Comparison of ENCODE assay signal across 9 cellular contexts in genomic region chr1:30888391-30888790, GRCh38. TPM values are rescaled to one million over a fixed set of nuclear protein-coding genes. Genes with fewer than 3 reads are reported as not detected.
DNase-seq lines count a peak whose midpoint lies in the region; ATAC-seq, FAIRE-seq and TF ChIP-seq lines count a peak whose summit lies in the region.
"Had no signal": no experiment of that assay in that cellular context is flagged by ENCODE, and none has a peak within 500 bp of the region (broad histone marks: within the 10 kb centered on the region; RNA-seq: fewer than 3 reads in every experiment).

No MANE protein-coding gene starts in this region.

- 0 out of 2 replicates have a peak, but pooled peaks cover 2% of the 10 kb centered on the region for H4K20me1 ChIP-seq in GM23338 (replicated peaks; ENCODE audit: insufficient read depth)

- intact Hi-C loops in sigmoid colon (cut with DNase I), result no loop called here

- H2AFZ ChIP-seq in GM23338, result no peak overlapping the region

- no peak overlapping the region for H3K27ac ChIP-seq in GM23338 (ENCODE audit: low read depth)
- H3K27ac ChIP-seq in right atrium auricular region, result peak overlapping the region; percentile 69 to 85
- H3K27ac ChIP-seq in sigmoid colon, result peak overlapping the region; percentile 92 to 95 (median 94)

- no peak overlapping the region for H3K4me3 Mint-ChIP-seq in GM23338
- H3K4me3 Mint-ChIP-seq: activated CD4-positive, alpha-beta memory T cell treated with anti-CD3 and anti-CD28 coated beads, Interleukin-2, amount 10 ng/mL, durations not matched to agents 7 days and 5 days had no signal

- WGBS in sigmoid colon, 2 donors, result 33 to 36% methylated on average over 8 of the region's 8 CpGs

- no peak for DNase-seq in GM23338 (ENCODE audit: low spot score)
- peak; percentile 35 for DNase-seq in amniotic stem cell (lab: John Stamatoyannopoulos, UW)
- peak; percentile 72 for DNase-seq in right atrium auricular region (ENCODE audit: low spot score)
- DNase-seq in sigmoid colon, result peak; percentile 96
- DNase-seq in effector CD8-positive, alpha-beta T cell (lab: John Stamatoyannopoulos, UW), result no peak
- no peak for DNase-seq in T-helper 1 cell
- no peak for DNase-seq in RCC 7860 (ENCODE audit: low spot score)
- DNase-seq: activated CD4-positive, alpha-beta memory T cell treated with anti-CD3 and anti-CD28 coated beads, Interleukin-2, amount 10 ng/mL, durations not matched to agents 7 days and 5 days had no signal

- H3K27ac Mint-ChIP-seq in GM23338, result peak overlapping the region; percentile 96
- H3K27ac Mint-ChIP-seq: activated CD4-positive, alpha-beta memory T cell treated with anti-CD3 and anti-CD28 coated beads, Interleukin-2, amount 10 ng/mL, durations not matched to agents 7 days and 5 days had no signal

- no peaks in the 10 kb centered on the region for H3K9me2 ChIP-seq in GM23338 (ENCODE audit: insufficient read depth)

- H3K4me1 Mint-ChIP-seq in GM23338, result peaks cover 41% of the 10 kb centered on the region
- H3K4me1 Mint-ChIP-seq: activated CD4-positive, alpha-beta memory T cell treated with anti-CD3 and anti-CD28 coated beads, Interleukin-2, amount 10 ng/mL, durations not matched to agents 7 days and 5 days had no signal

- H3K36me3 Mint-ChIP-seq in GM23338 (ENCODE audit: low read depth), result no peaks in the 10 kb centered on the region

- H3K4me3 ChIP-seq in GM23338 (no peak overlapping the region), right atrium auricular region (no peak overlapping the region), sigmoid colon (no peak overlapping the region)

- ATAC-seq in GM23338 (peak; percentile 52), GM19324 (IDR thresholded peaks at IDR 0.05; ENCODE audit: low FRiP score, unreplicated experiment) (no peak)

- peaks cover 15% of the 10 kb centered on the region for H3K4me1 ChIP-seq in GM23338 (ENCODE audit: insufficient read depth)
- H3K4me1 ChIP-seq in right atrium auricular region, result peaks cover 0 to 54% of the 10 kb centered on the region in 2 donors
- peaks cover 0 to 100% (median 92%) of the 10 kb centered on the region in 4 donors for H3K4me1 ChIP-seq in sigmoid colon

- FAIRE-seq in RCC 7860 (lab: Jason Lieb, UNC), result no peak

- H3F3A ChIP-seq in GM23338 (replicated peaks; ENCODE audit: low read depth), result no peaks in the 10 kb centered on the region

- no peak for TF ChIP-seq EP300 in sigmoid colon (IDR thresholded peaks at IDR 0.05)

- H3K27me3 ChIP-seq in GM23338 (ENCODE audit: insufficient read depth) (no peaks in the 10 kb centered on the region), right atrium auricular region (no peaks in the 10 kb centered on the region), sigmoid colon (no peaks in the 10 kb centered on the region)

- TF ChIP-seq POLR2A in sigmoid colon (IDR thresholded peaks at IDR 0.05), result peak in 1 of 2 donors; percentile 19

- no peaks in the 10 kb centered on the region for H3K9me3 Mint-ChIP-seq in GM23338
- H3K9me3 Mint-ChIP-seq: activated CD4-positive, alpha-beta memory T cell treated with anti-CD3 and anti-CD28 coated beads, Interleukin-2, amount 10 ng/mL, durations not matched to agents 7 days and 5 days had no signal

- H3K79me2 ChIP-seq in GM23338 (replicated peaks; ENCODE audit: insufficient read depth), result no peaks in the 10 kb centered on the region; the same call in 1 of the 2 replicates

- no peak overlapping the region for H3K4me2 ChIP-seq in GM23338

- H3K9me3 ChIP-seq in right atrium auricular region, result no peaks in the 10 kb centered on the region
- H3K9me3 ChIP-seq in sigmoid colon, result no peaks in the 10 kb centered on the region

- peaks cover 5% of the 10 kb centered on the region for H3K27me3 Mint-ChIP-seq in GM23338 (ENCODE audit: insufficient read depth, low read depth, poor library complexity)

- H3K36me3 ChIP-seq in GM23338 (ENCODE audit: insufficient read depth), result no peaks in the 10 kb centered on the region
- no peaks in the 10 kb centered on the region for H3K36me3 ChIP-seq in right atrium auricular region
- no peaks in the 10 kb centered on the region for H3K36me3 ChIP-seq in sigmoid colon

- TF ChIP-seq CTCF in GM23338 (conservative IDR thresholded peaks at IDR 0.05; ENCODE audit: low read depth in 2 of 2), result no peak
- TF ChIP-seq CTCF in right atrium auricular region (IDR thresholded peaks at IDR 0.05), result no peak
- no peak for TF ChIP-seq CTCF in sigmoid colon (IDR thresholded peaks at IDR 0.05)

TF ChIP-seq in GM23338, 12 proteins besides CTCF, POLR2A, EP300 and RAD21 (continues in another document):
- TF ChIP-seq ZNF331 (CRISPR knock-in tag; IDR thresholded peaks at IDR 0.05; ENCODE audit: low read depth) (no peak), EZH2 (IDR thresholded peaks at IDR 0.05; ENCODE audit: low read depth, unreplicated experiment) (no peak), NANOG (IDR thresholded peaks at IDR 0.05; ENCODE audit: borderline replicate concordance) (no peak), EZH2phosphoT487 (IDR thresholded peaks at IDR 0.05; ENCODE audit: unreplicated experiment) (no peak), STAT1 (IDR thresholded peaks at IDR 0.05; ENCODE audit: unreplicated experiment) (no peak), ZNF114 (CRISPR knock-in tag; IDR thresholded peaks at IDR 0.05) (no peak), POLR2AphosphoS5 (IDR thresholded peaks at IDR 0.05; ENCODE audit: low read depth) (no peak), CREB1 (CRISPR knock-in tag; IDR thresholded peaks at IDR 0.05; ENCODE audit: low read depth) (no peak)
- TF ChIP-seq, protein P1, sequence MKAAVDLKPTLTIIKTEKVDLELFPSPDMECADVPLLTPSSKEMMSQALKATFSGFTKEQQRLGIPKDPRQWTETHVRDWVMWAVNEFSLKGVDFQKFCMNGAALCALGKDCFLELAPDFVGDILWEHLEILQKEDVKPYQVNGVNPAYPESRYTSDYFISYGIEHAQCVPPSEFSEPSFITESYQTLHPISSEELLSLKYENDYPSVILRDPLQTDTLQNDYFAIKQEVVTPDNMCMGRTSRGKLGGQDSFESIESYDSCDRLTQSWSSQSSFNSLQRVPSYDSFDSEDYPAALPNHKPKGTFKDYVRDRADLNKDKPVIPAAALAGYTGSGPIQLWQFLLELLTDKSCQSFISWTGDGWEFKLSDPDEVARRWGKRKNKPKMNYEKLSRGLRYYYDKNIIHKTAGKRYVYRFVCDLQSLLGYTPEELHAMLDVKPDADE (IDR thresholded peaks at IDR 0.05), result no peak
- TF ChIP-seq, protein P2, sequence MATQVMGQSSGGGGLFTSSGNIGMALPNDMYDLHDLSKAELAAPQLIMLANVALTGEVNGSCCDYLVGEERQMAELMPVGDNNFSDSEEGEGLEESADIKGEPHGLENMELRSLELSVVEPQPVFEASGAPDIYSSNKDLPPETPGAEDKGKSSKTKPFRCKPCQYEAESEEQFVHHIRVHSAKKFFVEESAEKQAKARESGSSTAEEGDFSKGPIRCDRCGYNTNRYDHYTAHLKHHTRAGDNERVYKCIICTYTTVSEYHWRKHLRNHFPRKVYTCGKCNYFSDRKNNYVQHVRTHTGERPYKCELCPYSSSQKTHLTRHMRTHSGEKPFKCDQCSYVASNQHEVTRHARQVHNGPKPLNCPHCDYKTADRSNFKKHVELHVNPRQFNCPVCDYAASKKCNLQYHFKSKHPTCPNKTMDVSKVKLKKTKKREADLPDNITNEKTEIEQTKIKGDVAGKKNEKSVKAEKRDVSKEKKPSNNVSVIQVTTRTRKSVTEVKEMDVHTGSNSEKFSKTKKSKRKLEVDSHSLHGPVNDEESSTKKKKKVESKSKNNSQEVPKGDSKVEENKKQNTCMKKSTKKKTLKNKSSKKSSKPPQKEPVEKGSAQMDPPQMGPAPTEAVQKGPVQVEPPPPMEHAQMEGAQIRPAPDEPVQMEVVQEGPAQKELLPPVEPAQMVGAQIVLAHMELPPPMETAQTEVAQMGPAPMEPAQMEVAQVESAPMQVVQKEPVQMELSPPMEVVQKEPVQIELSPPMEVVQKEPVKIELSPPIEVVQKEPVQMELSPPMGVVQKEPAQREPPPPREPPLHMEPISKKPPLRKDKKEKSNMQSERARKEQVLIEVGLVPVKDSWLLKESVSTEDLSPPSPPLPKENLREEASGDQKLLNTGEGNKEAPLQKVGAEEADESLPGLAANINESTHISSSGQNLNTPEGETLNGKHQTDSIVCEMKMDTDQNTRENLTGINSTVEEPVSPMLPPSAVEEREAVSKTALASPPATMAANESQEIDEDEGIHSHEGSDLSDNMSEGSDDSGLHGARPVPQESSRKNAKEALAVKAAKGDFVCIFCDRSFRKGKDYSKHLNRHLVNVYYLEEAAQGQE (IDR thresholded peaks at IDR 0.05; ENCODE audit: unreplicated experiment), result no peak

RNA-seq across cellular contexts. Expression of gene SDC3, which starts 20.2 kb away (rescaled TPM):
- total RNA-seq in GM23338 (2014; rRNA removed; shearing (Covaris generic)), result 22.4 and 29.7 TPM in 2 replicates
- polyA plus RNA-seq in GM23338 (2016; fragmentation: Nextera tagmentation; extraction: Ambion mirVana) (5.2 and 5.8 TPM in 2 replicates), sigmoid colon (10 to 100 TPM in 1 of 3 donors, 1 to 10 TPM in 2; 2.4 to 29.8 (median 6.5) TPM)
- total RNA-seq in right atrium auricular region (10 to 100 TPM; 15.9 to 43.8 TPM), sigmoid colon (10 to 100 TPM; 29.9 to 91.1 (median 50.7) TPM)
- total RNA-seq: activated CD4-positive, alpha-beta memory T cell treated with anti-CD3 and anti-CD28 coated beads, Interleukin-2, amount 10 ng/mL, durations not matched to agents 7 days and 5 days had no signal

Comparison
In these comparisons a context has a peak if more than half of its experiments do, and no peak if none do; other contexts are left out.
1. DNase-seq: peak in amniotic stem cell (single experiment), right atrium auricular region (single experiment) and sigmoid colon (single experiment); none in GM23338 (single experiment), effector CD8-positive, alpha-beta T cell (single experiment), T-helper 1 cell (0 of 5) and RCC 7860 (single experiment).